Comparison of ENCODE assay signal across 8 cellular contexts in genomic region chr1:225817611-225818061, GRCh38.
DNase-seq lines count a peak whose midpoint lies in the region; ATAC-seq lines count a peak whose summit lies in the region.

No MANE protein-coding gene starts in this region.

- ATAC-seq in GM18520 (IDR thresholded peaks at IDR 0.05; ENCODE audit: unreplicated experiment) = no peak

- intact Hi-C loops in head of caudate nucleus (cut with DNase I) = no loop called here
- intact Hi-C loops in posterior cingulate gyrus (cut with DNase I) = no loop called here

- DNase-seq in NCI-H510A treated with DMSO at 0.1 percent for 48 hours (lab: John Stamatoyannopoulos, UW) = peak; percentile 13
- no peak for DNase-seq in NCI-H510A (lab: John Stamatoyannopoulos, UW)
- peak; percentile 38 for DNase-seq in UCSD-AML1 (lab: John Stamatoyannopoulos, UW; ENCODE audit: unreplicated experiment)
- DNase-seq in head of caudate nucleus = peak; percentile 54 to 93 (median 80)
- peak in 9 of 10 donors; percentile 60 to 95 (median 72) for DNase-seq in posterior cingulate gyrus
- DNase-seq in activated CD4-positive, alpha-beta T cell treated with anti-CD3 and anti-CD28 coated beads, Interleukin-2, amount 50 U/mL, for 48 hours = no peak
- DNase-seq in NCI-H146 (lab: John Stamatoyannopoulos, UW) = no peak

Comparison
In these comparisons a context has a peak if more than half of its experiments do, and no peak if none do; other contexts are left out.
1. DNase-seq: peak in NCI-H510A treated with DMSO at 0.1 percent for 48 hours (single experiment), UCSD-AML1 (single experiment), head of caudate nucleus (42 of 42) and posterior cingulate gyrus (9 of 10); none in NCI-H510A (single experiment), activated CD4-positive, alpha-beta T cell treated with anti-CD3 and anti-CD28 coated beads, Interleukin-2, amount 50 U/mL, for 48 hours (0 of 2) and NCI-H146 (single experiment).